In the genomic region with DNA sequence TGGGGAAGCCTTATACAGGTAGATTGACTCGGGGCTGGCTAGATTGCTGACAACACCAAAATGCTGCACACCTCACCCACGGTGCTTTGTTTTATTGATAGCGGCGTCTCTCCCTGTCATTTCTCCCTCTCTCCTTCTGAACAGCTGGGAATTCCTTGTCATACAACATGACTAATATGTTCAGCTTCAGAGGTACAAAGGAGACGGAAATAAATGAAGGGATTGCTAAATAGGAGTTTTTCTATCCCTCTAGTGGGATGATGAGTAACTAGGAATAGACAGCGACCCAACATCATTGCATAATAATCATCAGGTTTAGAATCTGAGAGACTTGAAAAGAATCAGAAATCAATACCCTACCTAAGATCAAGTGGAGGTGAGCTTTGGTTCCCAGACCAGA, we compare ENCODE assay signal across 23 cellular contexts.
DNase-seq lines count a peak whose midpoint lies in the region; TF ChIP-seq lines count a peak whose summit lies in the region.
"Had no signal": no experiment of that assay in that cellular context is flagged by ENCODE, and none has a peak within 500 bp of the region (broad histone marks: within the 10 kb centered on the region; RNA-seq: fewer than 3 reads in every experiment).

No MANE protein-coding gene starts in this region.

- H3K14ac ChIP-seq in trophoblast cell (ENCODE audit: low read length), result no peak overlapping the region

- no peaks in the 10 kb centered on the region for H3K36me3 ChIP-seq in SK-N-SH (replicated peaks in 1 of 2; ENCODE audit: control insufficient read depth in 1 of 2, insufficient read depth in 2 of 2, low read length in 1 of 2)
- H3K36me3 ChIP-seq in trophoblast cell (ENCODE audit: control insufficient read depth in 1 of 2, insufficient read depth in 2 of 2, low read length in 2 of 2), result peaks cover 0 to 2% of the 10 kb centered on the region in 2 experiments
- no peaks in the 10 kb centered on the region for H3K36me3 ChIP-seq in OCI-LY7 (ENCODE audit: insufficient read depth, low read length)
- H3K36me3 ChIP-seq: brain microvascular endothelial cell, HAP-1, heart right ventricle, Peyer's patch had no signal

- no peaks in the 10 kb centered on the region for H3K9me2 ChIP-seq in SK-N-SH
- H3K9me2 ChIP-seq in OCI-LY7 (ENCODE audit: insufficient read depth, low read length), result no peaks in the 10 kb centered on the region

- H2BK5ac ChIP-seq in trophoblast cell (ENCODE audit: low read depth, low read length, poor library complexity), result no peak overlapping the region

- peak overlapping the region; percentile 23; the same call in 1 of the 2 replicates for H3K4me2 ChIP-seq in SK-N-SH
- H3K4me2 ChIP-seq in trophoblast cell (ENCODE audit: low read length), result no peak overlapping the region
- H3K4me2 ChIP-seq in OCI-LY7 (ENCODE audit: low read length), result no peak overlapping the region

- no peak for TF ChIP-seq EP300 in SK-N-SH (IDR thresholded peaks at IDR 0.05; ENCODE audit: borderline replicate concordance in 1 of 2, low read depth in 1 of 2, low read length in 1 of 2)

- H3K9ac ChIP-seq in SK-N-SH, result no peak overlapping the region
- H3K9ac ChIP-seq in trophoblast cell (ENCODE audit: low read length), result no peak overlapping the region

- WGBS in SK-N-SH (ENCODE audit: low lambda C conversion rate), result 28% methylated on average over 6 of the region's 6 CpGs
- WGBS in trophoblast cell (ENCODE audit: extremely low coverage, insufficient coverage, insufficient read length), result no CpG with 5 or more reads among the region's 6 CpGs

- H3K27me3 ChIP-seq in SK-N-SH (ENCODE audit: insufficient read depth) (no peaks in the 10 kb centered on the region), trophoblast cell (ENCODE audit: insufficient read depth, low read length) (no peaks in the 10 kb centered on the region)
- H3K27me3 ChIP-seq: Peyer's patch had no signal

- peaks cover 4% of the 10 kb centered on the region for H3F3A ChIP-seq in SK-N-SH (replicated peaks; ENCODE audit: insufficient read depth)

- intact Hi-C loops in OCI-LY7 (cut with micrococcal nuclease; ENCODE audit: unreplicated experiment), result no loop called here

- CTCF ChIA-PET in SK-N-SH (lab: Yijun Ruan, JAX), result interaction anchor here (0.6 to 1.8 kb wide), 7 partner anchors 21 to 139 kb away, joined by 3 to 8 read pairs (median 4); no protein-coding TSS in a partner anchor
- CTCF ChIA-PET in OCI-LY7 (lab: Charles Lee; ENCODE audit: unreplicated experiment), result no interaction called here

- H4K20me1 ChIP-seq in SK-N-SH (ENCODE audit: insufficient read depth), result no peaks in the 10 kb centered on the region
- H4K20me1 ChIP-seq in OCI-LY7 (ENCODE audit: insufficient read depth, low read length), result no peaks in the 10 kb centered on the region

- no peak overlapping the region for H4K8ac ChIP-seq in trophoblast cell (ENCODE audit: low read depth, low read length)

- H2BK120ac ChIP-seq in trophoblast cell (ENCODE audit: insufficient read depth, low read length, poor library complexity), result no peak overlapping the region

- no peak overlapping the region for H4K91ac ChIP-seq in trophoblast cell (ENCODE audit: low read depth, low read length)

- peak overlapping the region; percentile 27 to 99 for H3K27ac ChIP-seq in SK-N-SH (ENCODE audit: low read depth in 2 of 2, low read length in 1 of 2)
- H3K27ac ChIP-seq in trophoblast cell (ENCODE audit: low read depth, low read length), result no peak overlapping the region
- H3K27ac ChIP-seq in OCI-LY7 (ENCODE audit: low read depth, low read length, poor library complexity, severe bottlenecking), result no peak overlapping the region
- H3K27ac ChIP-seq: brain microvascular endothelial cell, Peyer's patch had no signal

- POLR2A ChIA-PET in SK-N-SH (lab: Yijun Ruan, JAX) (interaction anchor here (1.1 to 5.0 kb wide), 9 partner anchors 19 to 84 kb away, joined by 3 to 67 read pairs (median 4); no protein-coding TSS in a partner anchor), OCI-LY7 (lab: Charles Lee) (no interaction called here)

- BruUV-seq in OCI-LY7 (replicated peaks; lab: Mats Ljungman, UMichigan), result no TSS peak

- no peak overlapping the region for H3K18ac ChIP-seq in trophoblast cell (ENCODE audit: low read length)

- peaks cover under 1% of the 10 kb centered on the region for H3K79me1 ChIP-seq in trophoblast cell (ENCODE audit: low read length)

- H3K4me3 ChIP-seq in SK-N-SH (ENCODE audit: low read depth in 2 of 2, low read length in 1 of 2) (no peak overlapping the region; a peak in 1 of 4 replicates), fibroblast of villous mesenchyme (ENCODE audit: low read depth, low read length) (no peak overlapping the region), trophoblast cell (ENCODE audit: low read depth, low read length) (no peak overlapping the region), OCI-LY7 (ENCODE audit: low read depth, low read length, poor library complexity, severe bottlenecking) (no peak overlapping the region)
- H3K4me3 ChIP-seq: HAP-1, heart right ventricle, lung, Peyer's patch had no signal

- DNase-seq in AG20443 (ENCODE audit: low spot score) (peak; percentile 64), SK-N-SH (no peak), fibroblast of villous mesenchyme (ENCODE audit: low read depth) (peak; percentile 5), trophoblast cell (peak; percentile 40 to 48), medulla oblongata (ENCODE audit: extremely low spot score) (no peak), NCI-H524 (lab: John Stamatoyannopoulos, UW) (no peak), OCI-LY7 (ENCODE audit: low spot score) (no peak)
- no peak for DNase-seq in stimulated activated CD4-positive, alpha-beta T cell treated with anti-CD3 and anti-CD28 coated beads, Interleukin-12 subunit alpha, Interleukin-12 subunit beta, amount 100 ng/mL, for 4 hours
- DNase-seq: ACHN; activated CD4-positive, CD25-positive, alpha-beta regulatory T cell treated with anti-CD3 and anti-CD28 coated beads, Interleukin-2, amount 50 U/mL, for 72 hours; activated CD8-positive, alpha-beta memory T cell treated with anti-CD3 and anti-CD28 coated beads for 24 hours; activated T-cell treated with anti-CD3 and anti-CD28 coated beads, Interleukin-2, amount 50 U/mL, for 72 hours; brain microvascular endothelial cell; CD4-positive, alpha-beta memory T cell; DMS153; GF-D8; naive thymus-derived CD8-positive, alpha-beta T cell; stimulated activated CD4-positive, alpha-beta T cell treated with anti-CD3 and anti-CD28 coated beads, Interleukin-4, amount 100 ng/mL, for 4 hours; substantia nigra had no signal

- TF ChIP-seq CTCF in SK-N-SH (IDR thresholded peaks at IDR 0.05), result no peak
- no peak for TF ChIP-seq CTCF in fibroblast of villous mesenchyme (IDR thresholded peaks at IDR 0.05; ENCODE audit: insufficient read depth, low read depth, low read length)
- TF ChIP-seq CTCF in OCI-LY7 (conservative IDR thresholded peaks at IDR 0.05; ENCODE audit: low read length), result no peak

- H3K4me1 ChIP-seq in SK-N-SH (ENCODE audit: control insufficient read depth in 1 of 2, insufficient read depth in 2 of 2, low read depth in 1 of 2, low read length in 1 of 2), result peaks cover 5 to 56% of the 10 kb centered on the region in 2 experiments; a peak in 3 of 4 replicates
- peaks cover 0 to 5% of the 10 kb centered on the region in 2 experiments for H3K4me1 ChIP-seq in trophoblast cell (ENCODE audit: control insufficient read depth in 1 of 2, insufficient read depth in 2 of 2, low read length in 2 of 2)
- H3K4me1 ChIP-seq in OCI-LY7 (ENCODE audit: insufficient read depth, low read length, poor library complexity, severe bottlenecking), result no peaks in the 10 kb centered on the region
- H3K4me1 ChIP-seq: HAP-1, Peyer's patch had no signal

- no peaks in the 10 kb centered on the region for H3K9me3 ChIP-seq in SK-N-SH
- H3K9me3 ChIP-seq in trophoblast cell (ENCODE audit: insufficient read depth, low read depth, low read length), result no peaks in the 10 kb centered on the region
- H3K9me3 ChIP-seq in OCI-LY7 (ENCODE audit: low read length), result no peaks in the 10 kb centered on the region
- H3K9me3 ChIP-seq: HAP-1, heart right ventricle had no signal

- no peak overlapping the region for H4K12ac ChIP-seq in trophoblast cell (ENCODE audit: low read depth, low read length)

- H3K79me2 ChIP-seq in SK-N-SH (ENCODE audit: insufficient read depth) (no peaks in the 10 kb centered on the region; the same call in 1 of the 2 replicates), trophoblast cell (ENCODE audit: control insufficient read depth, insufficient read depth, low read length, poor library complexity) (no peaks in the 10 kb centered on the region), OCI-LY7 (ENCODE audit: insufficient read depth, low read depth, low read length) (no peaks in the 10 kb centered on the region)

- H3K23ac ChIP-seq in trophoblast cell (ENCODE audit: low read length), result no peak overlapping the region

- no peak for TF ChIP-seq RAD21 in SK-N-SH (IDR thresholded peaks at IDR 0.05; ENCODE audit: low read length)

- no peak overlapping the region for H2BK12ac ChIP-seq in trophoblast cell (ENCODE audit: low read length)

- H2AFZ ChIP-seq in SK-N-SH (ENCODE audit: low read depth) (no peak overlapping the region), trophoblast cell (ENCODE audit: insufficient read depth, low read length, poor library complexity) (no peak overlapping the region), OCI-LY7 (ENCODE audit: low read length) (no peak overlapping the region)

- no peak overlapping the region for H3K4ac ChIP-seq in trophoblast cell (ENCODE audit: low read depth, low read length)

- no peak overlapping the region for H2AK5ac ChIP-seq in trophoblast cell (ENCODE audit: low read length)

TF ChIP-seq in SK-N-SH, 30 proteins besides CTCF, POLR2A, EP300 and RAD21 (continues in another document):
- TF ChIP-seq, protein P1, sequence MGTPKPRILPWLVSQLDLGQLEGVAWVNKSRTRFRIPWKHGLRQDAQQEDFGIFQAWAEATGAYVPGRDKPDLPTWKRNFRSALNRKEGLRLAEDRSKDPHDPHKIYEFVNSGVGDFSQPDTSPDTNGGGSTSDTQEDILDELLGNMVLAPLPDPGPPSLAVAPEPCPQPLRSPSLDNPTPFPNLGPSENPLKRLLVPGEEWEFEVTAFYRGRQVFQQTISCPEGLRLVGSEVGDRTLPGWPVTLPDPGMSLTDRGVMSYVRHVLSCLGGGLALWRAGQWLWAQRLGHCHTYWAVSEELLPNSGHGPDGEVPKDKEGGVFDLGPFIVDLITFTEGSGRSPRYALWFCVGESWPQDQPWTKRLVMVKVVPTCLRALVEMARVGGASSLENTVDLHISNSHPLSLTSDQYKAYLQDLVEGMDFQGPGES (IDR thresholded peaks at IDR 0.05; ENCODE audit: low read depth, low read length), result no peak

Comparison
In these comparisons a context has a peak if more than half of its experiments do, and no peak if none do; other contexts are left out.
1. DNase-seq: peak in AG20443 (single experiment), fibroblast of villous mesenchyme (single experiment) and trophoblast cell (2 of 2); none in SK-N-SH (single experiment), medulla oblongata (single experiment), NCI-H524 (0 of 2), stimulated activated CD4-positive, alpha-beta T cell treated with anti-CD3 and anti-CD28 coated beads, Interleukin-12 subunit alpha, Interleukin-12 subunit beta, amount 100 ng/mL, for 4 hours (single experiment) and OCI-LY7 (single experiment).
2. H3K27ac ChIP-seq: peak in SK-N-SH (2 of 2); none in trophoblast cell (single experiment) and OCI-LY7 (single experiment).